21 cellular contexts compared by ENCODE assay signal in genomic region chr4:22672519-22672918, GRCh38. TPM values are rescaled to one million over a fixed set of nuclear protein-coding genes. Genes with fewer than 3 reads are reported as not detected.
"Had no signal": no experiment of that assay in that cellular context is flagged by ENCODE, and none has a peak within 500 bp of the region (broad histone marks: within the 10 kb centered on the region; RNA-seq: fewer than 3 reads in every experiment).

No MANE protein-coding gene starts in this region.

- H3K4me1 ChIP-seq: colonic mucosa, prostate gland, right atrium auricular region, stomach, vagina had no signal

- H3K4me1 Mint-ChIP-seq: neural crest cell had no signal

- H3K36me3 Mint-ChIP-seq: WTC11 had no signal

- ATAC-seq: foreskin keratinocyte, left lobe of liver, WTC11 had no signal

- H3K4me3 ChIP-seq: colonic mucosa, lung, prostate gland, right atrium auricular region, stomach, vagina had no signal

- H3K27ac Mint-ChIP-seq: activated T-helper 2 cell treated with anti-CD3 and anti-CD28 coated beads, Interferon-gamma antibody, Interleukin-2, Interleukin-4, amounts not matched to agents 10 μg/mL and 5 μg/mL and 100 μg/mL, durations not matched to agents 14 hours and 24 hours and 36 hours; WTC11 had no signal

- H3K36me3 ChIP-seq: brain microvascular endothelial cell, colonic mucosa, prostate gland, right atrium auricular region, stomach, vagina had no signal

- H3K27ac ChIP-seq: brain microvascular endothelial cell, colonic mucosa, foreskin keratinocyte, prostate gland, right atrium auricular region, stomach, vagina had no signal

- H3K9me3 ChIP-seq: colonic mucosa, prostate gland, right atrium auricular region, stomach, vagina had no signal

- DNase-seq: activated CD4-positive, alpha-beta T cell treated with anti-CD3 and anti-CD28 coated beads for 48 hours; anterior cingulate cortex; brain microvascular endothelial cell; central memory CD4-positive, alpha-beta T cell; colonic mucosa; foreskin keratinocyte; hypothalamus; islet precursor cell; stomach; SW 1271; trophoblast cell had no signal

- H3K27me3 ChIP-seq: brain microvascular endothelial cell, colonic mucosa, foreskin keratinocyte, right atrium auricular region, stomach, vagina had no signal

- H3K9me3 Mint-ChIP-seq: activated T-helper 2 cell treated with anti-CD3 and anti-CD28 coated beads, Interferon-gamma antibody, Interleukin-2, Interleukin-4, amounts not matched to agents 10 μg/mL and 5 μg/mL and 100 μg/mL, durations not matched to agents 14 hours and 24 hours and 36 hours; neural crest cell; WTC11 had no signal

- H3K4me3 Mint-ChIP-seq: neural crest cell, WTC11 had no signal

RNA-seq across cellular contexts. Expression of gene GBA3, which starts 20.2 kb away (rescaled TPM):
- total RNA-seq: fibroblast of lung; neural crest cell; right atrium auricular region; T-helper 2 cell treated with Interferon-gamma antibody and Interleukin-4, amounts not matched to agents 100 ng/mL and 5 ng/mL, for 36 hours; vagina had no signal
